In genomic region chr9:105694320-105694847, GRCh38 we compare ENCODE assay signal across 8 cellular contexts. TPM values are rescaled to one million over a fixed set of nuclear protein-coding genes. Genes with fewer than 3 reads are reported as not detected.
DNase-seq lines count a peak whose midpoint lies in the region; ATAC-seq and TF ChIP-seq lines count a peak whose summit lies in the region.

TMEM38B (plus strand) TSS chr9:105694541; CDS start chr9:105694661, 120 bp downstream.

- WGBS in lower leg skin, 2 donors = 0 to 1% methylated on average over 33 to 47 of the region's 64 CpGs

- H3K9me3 ChIP-seq in BE2C = no peaks in the 10 kb centered on the region

- H3K4me1 ChIP-seq in BE2C = peaks cover 7% of the 10 kb centered on the region

- peaks cover 16% of the 10 kb centered on the region for H3K4me1 Mint-ChIP-seq in activated CD4-positive, alpha-beta T cell treated with anti-CD3 and anti-CD28 coated beads, Interleukin-2, amount 10 ng/mL, durations not matched to agents 24 days and 14 days

- DNase-seq in BE2C (peak; percentile 86), NCI-H446 treated with DMSO at 0.1 percent for 48 hours (lab: John Stamatoyannopoulos, UW) (peak; percentile 48), dermis blood vessel endothelial cell (peak; percentile 81), lower leg skin (ENCODE audit: low spot score in 2 of 2) (peak; percentile 66 to 96)
- peak; percentile 95 for DNase-seq in activated CD4-positive, alpha-beta T cell treated with anti-CD3 and anti-CD28 coated beads, Interleukin-2, amount 10 ng/mL, durations not matched to agents 24 days and 14 days
- peak; percentile 74 to 83 for DNase-seq in stimulated activated CD4-positive, alpha-beta T cell treated with anti-CD3 and anti-CD28 coated beads, Interleukin-4, amount 100 ng/mL, for 4 hours

- TF ChIP-seq POLR2A in lower leg skin (IDR thresholded peaks at IDR 0.05) = peak in 1 of 2 donors; percentile 50

- H3K27ac Mint-ChIP-seq in activated CD4-positive, alpha-beta T cell treated with anti-CD3 and anti-CD28 coated beads, Interleukin-2, amount 10 ng/mL, durations not matched to agents 24 days and 14 days = peak within 1 kb of the TSS; percentile 63

- no peaks in the 10 kb centered on the region for H3K36me3 ChIP-seq in BE2C

- intact Hi-C loops in activated CD4-positive, alpha-beta T cell treated with anti-CD3 and anti-CD28 coated beads, Interleukin-2, amount 10 ng/mL, durations not matched to agents 24 days and 14 days (cut with micrococcal nuclease) = loop anchor here (1.0 to 10.0 kb wide), 7 partner anchors 24 to 1602 kb away; partner anchors contain the start of genes FKTN, FSD1L, NIPSNAP3A and RAD23B
- intact Hi-C loops in lower leg skin (cut with DNase I; ENCODE audit: low total_unique reads) = no loop called here

- ATAC-seq in GM19035 (IDR thresholded peaks at IDR 0.05; ENCODE audit: unreplicated experiment) = peak; percentile 75
- peak; percentile 74 for ATAC-seq in HG03196 (IDR thresholded peaks at IDR 0.05; ENCODE audit: unreplicated experiment)

- peaks cover 26% of the 10 kb centered on the region for H3K27me3 Mint-ChIP-seq in activated CD4-positive, alpha-beta T cell treated with anti-CD3 and anti-CD28 coated beads, Interleukin-2, amount 10 ng/mL, durations not matched to agents 24 days and 14 days

- no peaks in the 10 kb centered on the region for H3K9me3 Mint-ChIP-seq in activated CD4-positive, alpha-beta T cell treated with anti-CD3 and anti-CD28 coated beads, Interleukin-2, amount 10 ng/mL, durations not matched to agents 24 days and 14 days

- no peaks in the 10 kb centered on the region for H3K36me3 Mint-ChIP-seq in activated CD4-positive, alpha-beta T cell treated with anti-CD3 and anti-CD28 coated beads, Interleukin-2, amount 10 ng/mL, durations not matched to agents 24 days and 14 days (ENCODE audit: low read depth)

- no peak for TF ChIP-seq CTCF in BE2C (IDR thresholded peaks at IDR 0.05; ENCODE audit: low read depth, low read length)
- TF ChIP-seq CTCF in lower leg skin (IDR thresholded peaks at IDR 0.05) = no peak

- H3K4me3 ChIP-seq in BE2C (ENCODE audit: low read depth, low read length) = peak within 1 kb of the TSS; percentile 81
- H3K4me3 ChIP-seq in lower leg skin (ENCODE audit: low read depth, poor library complexity, severe bottlenecking) = peak within 1 kb of the TSS; percentile 53

- peaks cover 34% of the 10 kb centered on the region for H3K27me3 ChIP-seq in BE2C

- peak within 1 kb of the TSS; percentile 82 for H3K4me3 Mint-ChIP-seq in activated CD4-positive, alpha-beta T cell treated with anti-CD3 and anti-CD28 coated beads, Interleukin-2, amount 10 ng/mL, durations not matched to agents 24 days and 14 days

RNA-seq across cellular contexts. Expression of gene TMEM38B, which starts in this region (rescaled TPM):
- polyA plus RNA-seq in BE2C (2012; ENCODE audit: insufficient read depth, insufficient read length, low read depth) = 14.1 TPM
- 10.9 and 12.0 TPM in 2 replicates for total RNA-seq in activated CD4-positive, alpha-beta T cell treated with anti-CD3 and anti-CD28 coated beads, Interleukin-2, amount 10 ng/mL, durations not matched to agents 24 days and 14 days
- total RNA-seq in dermis blood vessel endothelial cell (6.5 and 6.8 TPM in 2 replicates), lower leg skin (10 to 100 TPM in 1 of 4 donors, 1 to 10 TPM in 3; 5.6 to 11.3 (median 9.4) TPM)

Comparison
In these comparisons a context has a peak if more than half of its experiments do, and no peak if none do; other contexts are left out.
1. Peak in every context shown above with its lines: DNase-seq, ATAC-seq and H3K4me3 ChIP-seq.